In the genomic region with DNA sequence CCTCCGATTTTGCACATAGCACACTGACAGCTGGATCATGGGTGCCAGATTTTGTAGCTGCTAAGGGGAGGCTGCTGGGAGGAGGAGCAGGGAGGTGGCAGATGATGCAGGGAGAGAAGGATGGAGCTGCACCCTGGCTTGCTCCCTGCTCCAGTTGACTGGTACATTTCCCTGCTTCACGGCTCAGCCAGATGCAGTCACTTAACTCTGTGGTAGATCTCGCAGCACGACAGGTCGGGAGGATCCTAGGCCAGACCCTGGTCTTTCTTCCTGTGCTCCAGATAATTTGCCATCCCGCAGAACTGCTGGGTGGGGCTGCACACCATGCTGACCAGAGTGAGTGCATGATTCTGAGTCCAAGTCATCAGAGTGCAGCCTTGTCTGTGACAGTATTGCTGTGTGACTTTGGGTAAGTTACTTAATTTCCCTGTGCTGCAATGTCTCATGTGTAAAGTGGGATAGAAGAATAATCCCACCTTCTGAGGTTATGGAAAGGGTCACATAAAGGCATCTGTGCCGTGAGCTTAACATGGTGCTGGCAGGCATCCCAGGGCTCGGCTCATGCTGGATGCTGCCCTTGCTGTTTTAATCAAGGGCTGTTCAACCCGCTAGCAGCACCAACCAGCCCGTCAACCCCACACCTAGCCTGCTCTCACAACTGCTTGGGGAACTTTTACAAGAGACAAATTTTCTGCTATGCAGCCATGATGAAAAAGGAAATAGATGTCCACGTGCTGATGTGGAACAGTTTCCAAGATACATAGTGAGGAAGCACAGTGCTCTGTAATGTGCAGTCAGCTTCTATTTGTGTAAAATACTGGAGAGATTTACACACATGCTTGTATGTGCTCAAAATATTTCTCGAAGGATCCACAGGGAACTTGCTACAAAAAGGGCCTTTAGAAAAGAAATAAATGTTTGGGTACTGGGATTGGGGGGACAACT, we compare ENCODE assay signal across 17 cellular contexts.
"Had no signal": no experiment of that assay in that cellular context is flagged by ENCODE, and none has a peak within 500 bp of the region (broad histone marks: within the 10 kb centered on the region; RNA-seq: fewer than 3 reads in every experiment).

No MANE protein-coding gene starts in this region.

- H3K9me3 Mint-ChIP-seq: activated naive CD4-positive, alpha-beta T cell treated with anti-CD3 and anti-CD28 coated beads, Interleukin-2, amount 50 U/mL, for 24 hours; immature natural killer cell; mesothelial cell of epicardium; nephron progenitor cell; stimulated activated effector memory CD8-positive, alpha-beta T cell treated with anti-CD3 and anti-CD28 coated beads, Interleukin-12 subunit alpha, Interleukin-12 subunit beta, amount 100 ng/mL, for 72 hours; T-cell had no signal

- ATAC-seq: activated CD8-positive, alpha-beta memory T cell treated with anti-CD3 and anti-CD28 coated beads, Interleukin-2, amount 10 ng/mL, durations not matched to agents 7 days and 5 days; lower lobe of right lung; stimulated activated effector memory CD8-positive, alpha-beta T cell treated with anti-CD3 and anti-CD28 coated beads, Interleukin-12 subunit alpha, Interleukin-12 subunit beta, amount 100 ng/mL, for 72 hours; T-cell had no signal

- H3K27me3 ChIP-seq: adrenal gland, cardiac muscle cell, ovary had no signal

- H3K27me3 Mint-ChIP-seq: activated naive CD4-positive, alpha-beta T cell treated with anti-CD3 and anti-CD28 coated beads, Interleukin-2, amount 50 U/mL, for 24 hours had no signal

- H3K36me3 ChIP-seq: adrenal gland, cardiac muscle cell, lower lobe of right lung, ovary, thoracic aorta had no signal

- H3K27ac Mint-ChIP-seq: activated CD8-positive, alpha-beta memory T cell treated with anti-CD3 and anti-CD28 coated beads, Interleukin-2, amount 10 ng/mL, durations not matched to agents 7 days and 5 days; activated naive CD4-positive, alpha-beta T cell treated with anti-CD3 and anti-CD28 coated beads, Interleukin-2, amount 50 U/mL, for 24 hours; immature natural killer cell; mesothelial cell of epicardium; nephron progenitor cell; stimulated activated effector memory CD8-positive, alpha-beta T cell treated with anti-CD3 and anti-CD28 coated beads, Interleukin-12 subunit alpha, Interleukin-12 subunit beta, amount 100 ng/mL, for 72 hours; T-cell had no signal

- DNase-seq: activated CD4-positive, alpha-beta T cell treated with anti-CD3 and anti-CD28 coated beads, Interleukin-2, amount 50 U/mL, for 48 hours; activated CD8-positive, alpha-beta memory T cell treated with anti-CD3 and anti-CD28 coated beads, Interleukin-2, amount 10 ng/mL, durations not matched to agents 7 days and 5 days; activated effector memory CD4-positive, alpha-beta T cell treated with Interleukin-2 at 50 U/mL for 16 hours; activated T-cell treated with anti-CD3 and anti-CD28 coated beads, Interleukin-2, amount 50 U/mL, for 1 hour; adrenal gland; erythroblast; immature natural killer cell; lower lobe of right lung; nephron progenitor cell; ovary; T-cell; T-helper 9 cell had no signal

- H3K27ac ChIP-seq: adrenal gland, cardiac muscle cell, lower lobe of right lung, ovary, thoracic aorta had no signal

- H3K9me3 ChIP-seq: adrenal gland, lower lobe of right lung, ovary, thoracic aorta had no signal

- H3K4me3 ChIP-seq: adrenal gland, cardiac muscle cell, lower lobe of right lung, ovary, thoracic aorta had no signal

- H3K4me3 Mint-ChIP-seq: activated CD8-positive, alpha-beta memory T cell treated with anti-CD3 and anti-CD28 coated beads, Interleukin-2, amount 10 ng/mL, durations not matched to agents 7 days and 5 days; activated naive CD4-positive, alpha-beta T cell treated with anti-CD3 and anti-CD28 coated beads, Interleukin-2, amount 50 U/mL, for 24 hours; immature natural killer cell; mesothelial cell of epicardium; nephron progenitor cell; stimulated activated effector memory CD8-positive, alpha-beta T cell treated with anti-CD3 and anti-CD28 coated beads, Interleukin-12 subunit alpha, Interleukin-12 subunit beta, amount 100 ng/mL, for 72 hours; T-cell had no signal

- H3K4me1 Mint-ChIP-seq: activated CD8-positive, alpha-beta memory T cell treated with anti-CD3 and anti-CD28 coated beads, Interleukin-2, amount 10 ng/mL, durations not matched to agents 7 days and 5 days; mesothelial cell of epicardium; stimulated activated effector memory CD8-positive, alpha-beta T cell treated with anti-CD3 and anti-CD28 coated beads, Interleukin-12 subunit alpha, Interleukin-12 subunit beta, amount 100 ng/mL, for 72 hours had no signal

- H3K4me1 ChIP-seq: adrenal gland, lower lobe of right lung had no signal

- H3K36me3 Mint-ChIP-seq: activated CD8-positive, alpha-beta memory T cell treated with anti-CD3 and anti-CD28 coated beads, Interleukin-2, amount 10 ng/mL, durations not matched to agents 7 days and 5 days; activated naive CD4-positive, alpha-beta T cell treated with anti-CD3 and anti-CD28 coated beads, Interleukin-2, amount 50 U/mL, for 24 hours; mesothelial cell of epicardium; stimulated activated effector memory CD8-positive, alpha-beta T cell treated with anti-CD3 and anti-CD28 coated beads, Interleukin-12 subunit alpha, Interleukin-12 subunit beta, amount 100 ng/mL, for 72 hours; T-cell had no signal
